In genomic region chr2:240611601-240612210, GRCh38 we compare ENCODE assay signal across 15 cellular contexts. TPM values are rescaled to one million over a fixed set of nuclear protein-coding genes. Genes with fewer than 3 reads are reported as not detected.
DNase-seq lines count a peak whose midpoint lies in the region; ATAC-seq and TF ChIP-seq lines count a peak whose summit lies in the region.
"Had no signal": no experiment of that assay in that cellular context is flagged by ENCODE, and none has a peak within 500 bp of the region (broad histone marks: within the 10 kb centered on the region; RNA-seq: fewer than 3 reads in every experiment).

No MANE protein-coding gene starts in this region.

- peaks cover 3 to 11% of the 10 kb centered on the region in 2 donors for H3K36me3 Mint-ChIP-seq in activated T-cell treated with anti-CD3 and anti-CD28 coated beads, Interleukin-2, amount 50 U/mL, for 72 hours (ENCODE audit: insufficient read depth in 2 of 2)
- peaks cover 27% of the 10 kb centered on the region for H3K36me3 Mint-ChIP-seq in T-helper 2 cell treated with Interferon-gamma antibody and Interleukin-4, amounts not matched to agents 5 μg/mL and 100 μg/mL, for 36 hours (ENCODE audit: low read depth)
- peaks cover 9% of the 10 kb centered on the region for H3K36me3 Mint-ChIP-seq in stimulated activated naive CD8-positive, alpha-beta T cell treated with anti-CD3 and anti-CD28 coated beads, Interleukin-15, Interleukin-2, amounts not matched to agents 100 ng/mL and 50 ng/mL, for 24 hours (ENCODE audit: low read depth)

- no peaks in the 10 kb centered on the region for H3K4me1 Mint-ChIP-seq in activated T-cell treated with anti-CD3 and anti-CD28 coated beads, Interleukin-2, amount 50 U/mL, for 72 hours (ENCODE audit: low read depth)
- H3K4me1 Mint-ChIP-seq in T-helper 2 cell treated with Interferon-gamma antibody and Interleukin-4, amounts not matched to agents 5 μg/mL and 100 μg/mL, for 36 hours (ENCODE audit: low read depth), result peaks cover 22% of the 10 kb centered on the region
- peaks cover 3% of the 10 kb centered on the region for H3K4me1 Mint-ChIP-seq in stimulated activated naive CD8-positive, alpha-beta T cell treated with anti-CD3 and anti-CD28 coated beads, Interleukin-15, Interleukin-2, amounts not matched to agents 100 ng/mL and 50 ng/mL, for 24 hours (ENCODE audit: low read depth)
- H3K4me1 Mint-ChIP-seq: H9 had no signal

- peak overlapping the region; percentile 67 to 72 for H3K4me3 Mint-ChIP-seq in activated T-cell treated with anti-CD3 and anti-CD28 coated beads, Interleukin-2, amount 50 U/mL, for 72 hours
- H3K4me3 Mint-ChIP-seq in T-helper 2 cell treated with Interferon-gamma antibody and Interleukin-4, amounts not matched to agents 5 μg/mL and 100 μg/mL, for 36 hours, result no peak overlapping the region
- peak overlapping the region; percentile 15 for H3K4me3 Mint-ChIP-seq in stimulated activated naive CD8-positive, alpha-beta T cell treated with anti-CD3 and anti-CD28 coated beads, Interleukin-15, Interleukin-2, amounts not matched to agents 100 ng/mL and 50 ng/mL, for 24 hours
- H3K4me3 Mint-ChIP-seq: H9, memory B cell had no signal

- H3K27me3 Mint-ChIP-seq in activated T-cell treated with anti-CD3 and anti-CD28 coated beads, Interleukin-2, amount 50 U/mL, for 72 hours (ENCODE audit: low read depth), result no peaks in the 10 kb centered on the region
- H3K27me3 Mint-ChIP-seq in T-helper 2 cell treated with Interferon-gamma antibody and Interleukin-4, amounts not matched to agents 5 μg/mL and 100 μg/mL, for 36 hours (ENCODE audit: low read depth), result no peaks in the 10 kb centered on the region
- H3K27me3 Mint-ChIP-seq in stimulated activated naive CD8-positive, alpha-beta T cell treated with anti-CD3 and anti-CD28 coated beads, Interleukin-15, Interleukin-2, amounts not matched to agents 100 ng/mL and 50 ng/mL, for 24 hours, result no peaks in the 10 kb centered on the region
- H3K27me3 Mint-ChIP-seq: memory B cell had no signal

- no peak overlapping the region for H3K4me3 ChIP-seq in coronary artery
- H3K4me3 ChIP-seq: SJSA1 had no signal

- no peak for TF ChIP-seq CTCF in coronary artery (IDR thresholded peaks at IDR 0.05)

- no peak overlapping the region for H3K27ac ChIP-seq in coronary artery
- H3K27ac ChIP-seq: parathyroid adenoma, SJSA1 had no signal

- intact Hi-C loops in left ventricle myocardium superior (cut with micrococcal nuclease), result no loop called here

- H3K27ac Mint-ChIP-seq in activated T-cell treated with anti-CD3 and anti-CD28 coated beads, Interleukin-2, amount 50 U/mL, for 72 hours, result peak overlapping the region; percentile 67
- H3K27ac Mint-ChIP-seq in T-helper 2 cell treated with Interferon-gamma antibody and Interleukin-4, amounts not matched to agents 5 μg/mL and 100 μg/mL, for 36 hours, result no peak overlapping the region
- H3K27ac Mint-ChIP-seq in stimulated activated naive CD8-positive, alpha-beta T cell treated with anti-CD3 and anti-CD28 coated beads, Interleukin-15, Interleukin-2, amounts not matched to agents 100 ng/mL and 50 ng/mL, for 24 hours, result peak overlapping the region; percentile 56
- H3K27ac Mint-ChIP-seq: H9, memory B cell had no signal

- peak; percentile 31 to 44 for DNase-seq in activated T-cell treated with anti-CD3 and anti-CD28 coated beads, Interleukin-2, amount 50 U/mL, for 72 hours
- no peak for DNase-seq in activated T-cell treated with anti-CD3 and anti-CD28 coated beads, Interleukin-2, amount 50 U/mL, for 1 hour
- DNase-seq in T-helper 2 cell treated with Interferon-gamma antibody and Interleukin-4, amounts not matched to agents 5 μg/mL and 100 μg/mL, for 36 hours (ENCODE audit: low spot score), result peak; percentile 40
- DNase-seq in left ventricle myocardium superior (peak; percentile 23), coronary artery (ENCODE audit: low spot score) (no peak), GM19238 (ENCODE audit: insufficient read length, low spot score) (no peak)
- DNase-seq: activated naive CD4-positive, alpha-beta T cell treated with Interleukin-2 at 50 U/mL for 16 hours; H9; NCI-H1105 treated with DMSO at 0.1 percent for 48 hours; NCI-H510A treated with DMSO at 0.1 percent for 48 hours had no signal

- H3K9me3 Mint-ChIP-seq in activated T-cell treated with anti-CD3 and anti-CD28 coated beads, Interleukin-2, amount 50 U/mL, for 72 hours, result peaks cover 0 to under 1% of the 10 kb centered on the region in 2 donors
- H3K9me3 Mint-ChIP-seq in T-helper 2 cell treated with Interferon-gamma antibody and Interleukin-4, amounts not matched to agents 5 μg/mL and 100 μg/mL, for 36 hours, result peaks cover 5% of the 10 kb centered on the region
- H3K9me3 Mint-ChIP-seq in stimulated activated naive CD8-positive, alpha-beta T cell treated with anti-CD3 and anti-CD28 coated beads, Interleukin-15, Interleukin-2, amounts not matched to agents 100 ng/mL and 50 ng/mL, for 24 hours, result no peaks in the 10 kb centered on the region

- ATAC-seq in activated T-cell treated with anti-CD3 and anti-CD28 coated beads, Interleukin-2, amount 50 U/mL, for 72 hours (replicated peaks in 1 of 2), result peak; percentile 47 to 67
- ATAC-seq in left ventricle myocardium superior (no peak), GM18517 (IDR thresholded peaks at IDR 0.05; ENCODE audit: unreplicated experiment) (no peak)

RNA-seq across cellular contexts. Expression of gene GPR35, which starts 13.6 kb away (rescaled TPM):
- total RNA-seq in activated T-cell treated with anti-CD3 and anti-CD28 coated beads, Interleukin-2, amount 50 U/mL, for 72 hours, result 10 to 100 TPM; 48.2 to 50.7 TPM
- 2.1 TPM for total RNA-seq in left ventricle myocardium superior

RNA-seq across cellular contexts. Expression of gene CAPN10, which starts 25.2 kb away (rescaled TPM):
- total RNA-seq in activated T-cell treated with anti-CD3 and anti-CD28 coated beads, Interleukin-2, amount 50 U/mL, for 72 hours, result 10 to 100 TPM; 36.9 to 43.7 TPM
- total RNA-seq in left ventricle myocardium superior, result 51.2 TPM

RNA-seq across cellular contexts. Expression of gene RNPEPL1, which starts 43.4 kb away (rescaled TPM):
- total RNA-seq in activated T-cell treated with anti-CD3 and anti-CD28 coated beads, Interleukin-2, amount 50 U/mL, for 72 hours, result 10 to 100 TPM; 74.0 to 77.3 TPM
- 105 TPM for total RNA-seq in left ventricle myocardium superior

RNA-seq across cellular contexts. Expression of gene DUSP28, which starts 51.5 kb away (rescaled TPM):
- 1 to 10 TPM; 7.1 to 7.3 TPM for total RNA-seq in activated T-cell treated with anti-CD3 and anti-CD28 coated beads, Interleukin-2, amount 50 U/mL, for 72 hours
- 13.2 TPM for total RNA-seq in left ventricle myocardium superior

RNA-seq across cellular contexts. Expression of gene ANKMY1, which starts 53.9 kb away (rescaled TPM):
- 10 to 100 TPM; 31.6 to 44.9 TPM for total RNA-seq in activated T-cell treated with anti-CD3 and anti-CD28 coated beads, Interleukin-2, amount 50 U/mL, for 72 hours
- 5.1 TPM for total RNA-seq in left ventricle myocardium superior

Comparison
In these comparisons a context has a peak if more than half of its experiments do, and no peak if none do; other contexts are left out.
1. DNase-seq: peak in activated T-cell treated with anti-CD3 and anti-CD28 coated beads, Interleukin-2, amount 50 U/mL, for 72 hours (2 of 2), T-helper 2 cell treated with Interferon-gamma antibody and Interleukin-4, amounts not matched to agents 5 μg/mL and 100 μg/mL, for 36 hours (single experiment) and left ventricle myocardium superior (single experiment); none in activated T-cell treated with anti-CD3 and anti-CD28 coated beads, Interleukin-2, amount 50 U/mL, for 1 hour (single experiment), coronary artery (single experiment) and GM19238 (single experiment).
2. ATAC-seq: peak in activated T-cell treated with anti-CD3 and anti-CD28 coated beads, Interleukin-2, amount 50 U/mL, for 72 hours (2 of 2); none in left ventricle myocardium superior (single experiment) and GM18517 (single experiment).
3. RNA of gene GPR35, which starts 13.6 kb away (total RNA-seq): 48.2 to 50.7 TPM in activated T-cell treated with anti-CD3 and anti-CD28 coated beads, Interleukin-2, amount 50 U/mL, for 72 hours; 2.1 TPM in left ventricle myocardium superior (single experiment); every median in the first group is over 10 times any median in the second.